Comparison of ENCODE assay signal across 1 cellular context in the genomic region with DNA sequence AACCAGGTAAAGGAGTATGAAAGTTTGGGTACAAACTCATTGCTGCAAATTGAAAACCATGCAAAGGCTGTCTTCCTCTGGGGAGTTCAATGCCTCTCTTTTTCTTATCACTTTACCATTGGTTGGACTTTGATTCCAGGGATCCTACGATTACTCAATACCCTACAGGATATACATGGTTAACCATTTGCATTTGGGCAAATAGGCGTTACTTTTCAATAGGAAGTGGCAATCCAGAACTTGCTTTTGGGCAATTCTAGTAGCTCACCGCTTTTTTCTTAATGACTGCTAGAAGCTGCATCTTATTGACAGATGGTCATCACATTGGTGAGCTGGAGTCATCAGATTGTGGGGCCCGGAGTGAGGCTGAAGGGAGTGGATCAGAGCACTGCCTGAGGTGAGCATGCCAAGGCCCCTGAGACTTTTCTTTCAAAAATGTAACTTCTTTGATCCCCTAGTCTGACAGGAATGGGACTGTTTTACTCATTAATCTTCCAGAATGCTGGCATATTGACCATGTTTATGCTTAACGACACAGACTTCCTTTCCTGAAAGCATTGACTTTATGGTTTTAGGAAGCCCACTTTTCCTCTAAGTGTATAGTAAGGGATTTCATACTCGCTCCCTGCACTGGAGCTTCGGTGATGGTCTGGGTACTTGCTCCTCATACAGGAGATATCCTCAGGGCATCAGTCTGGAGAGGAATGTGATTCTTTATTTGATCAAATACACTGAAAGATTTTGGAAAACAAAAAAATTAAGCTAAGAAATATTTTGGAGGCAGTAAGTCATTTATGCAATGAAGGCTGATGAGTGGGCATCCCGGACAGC.
A peak's percentile ranks its signal among the peaks of the same experiment; 100 is the strongest.
TF ChIP-seq lines count a peak whose summit lies in the region.

A gene (plus strand): TSS at position 270 of the 831 bp plus-strand sequence. CDS start 13,039 bp downstream, outside the sequence.

TF ChIP-seq in HepG2, 621 proteins besides CTCF, POLR2A, EP300 and RAD21 (continued from another document and continues in another):
- TF ChIP-seq, protein P1, sequence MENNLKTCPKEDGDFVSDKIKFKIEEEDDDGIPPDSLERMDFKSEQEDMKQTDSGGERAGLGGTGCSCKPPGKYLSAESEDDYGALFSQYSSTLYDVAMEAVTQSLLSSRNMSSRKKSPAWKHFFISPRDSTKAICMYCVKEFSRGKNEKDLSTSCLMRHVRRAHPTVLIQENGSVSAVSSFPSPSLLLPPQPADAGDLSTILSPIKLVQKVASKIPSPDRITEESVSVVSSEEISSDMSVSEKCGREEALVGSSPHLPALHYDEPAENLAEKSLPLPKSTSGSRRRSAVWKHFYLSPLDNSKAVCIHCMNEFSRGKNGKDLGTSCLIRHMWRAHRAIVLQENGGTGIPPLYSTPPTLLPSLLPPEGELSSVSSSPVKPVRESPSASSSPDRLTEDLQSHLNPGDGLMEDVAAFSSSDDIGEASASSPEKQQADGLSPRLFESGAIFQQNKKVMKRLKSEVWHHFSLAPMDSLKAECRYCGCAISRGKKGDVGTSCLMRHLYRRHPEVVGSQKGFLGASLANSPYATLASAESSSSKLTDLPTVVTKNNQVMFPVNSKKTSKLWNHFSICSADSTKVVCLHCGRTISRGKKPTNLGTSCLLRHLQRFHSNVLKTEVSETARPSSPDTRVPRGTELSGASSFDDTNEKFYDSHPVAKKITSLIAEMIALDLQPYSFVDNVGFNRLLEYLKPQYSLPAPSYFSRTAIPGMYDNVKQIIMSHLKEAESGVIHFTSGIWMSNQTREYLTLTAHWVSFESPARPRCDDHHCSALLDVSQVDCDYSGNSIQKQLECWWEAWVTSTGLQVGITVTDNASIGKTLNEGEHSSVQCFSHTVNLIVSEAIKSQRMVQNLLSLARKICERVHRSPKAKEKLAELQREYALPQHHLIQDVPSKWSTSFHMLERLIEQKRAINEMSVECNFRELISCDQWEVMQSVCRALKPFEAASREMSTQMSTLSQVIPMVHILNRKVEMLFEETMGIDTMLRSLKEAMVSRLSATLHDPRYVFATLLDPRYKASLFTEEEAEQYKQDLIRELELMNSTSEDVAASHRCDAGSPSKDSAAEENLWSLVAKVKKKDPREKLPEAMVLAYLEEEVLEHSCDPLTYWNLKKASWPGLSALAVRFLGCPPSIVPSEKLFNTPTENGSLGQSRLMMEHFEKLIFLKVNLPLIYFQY (CRISPR knock-in tag; IDR thresholded peaks at IDR 0.05; ENCODE audit: borderline replicate concordance): 0 out of 2 replicates have a peak, but pooled peaks have one; percentile 19
- TF ChIP-seq, protein P2, sequence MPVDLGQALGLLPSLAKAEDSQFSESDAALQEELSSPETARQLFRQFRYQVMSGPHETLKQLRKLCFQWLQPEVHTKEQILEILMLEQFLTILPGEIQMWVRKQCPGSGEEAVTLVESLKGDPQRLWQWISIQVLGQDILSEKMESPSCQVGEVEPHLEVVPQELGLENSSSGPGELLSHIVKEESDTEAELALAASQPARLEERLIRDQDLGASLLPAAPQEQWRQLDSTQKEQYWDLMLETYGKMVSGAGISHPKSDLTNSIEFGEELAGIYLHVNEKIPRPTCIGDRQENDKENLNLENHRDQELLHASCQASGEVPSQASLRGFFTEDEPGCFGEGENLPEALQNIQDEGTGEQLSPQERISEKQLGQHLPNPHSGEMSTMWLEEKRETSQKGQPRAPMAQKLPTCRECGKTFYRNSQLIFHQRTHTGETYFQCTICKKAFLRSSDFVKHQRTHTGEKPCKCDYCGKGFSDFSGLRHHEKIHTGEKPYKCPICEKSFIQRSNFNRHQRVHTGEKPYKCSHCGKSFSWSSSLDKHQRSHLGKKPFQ (CRISPR knock-in tag; IDR thresholded peaks at IDR 0.05; ENCODE audit: insufficient replicate concordance): no peak
- 0 out of 2 replicates have a peak, but pooled peaks have one; percentile 49 for TF ChIP-seq HMG20B (CRISPR knock-in tag; conservative IDR thresholded peaks at IDR 0.05)
- peak; percentile 90 for TF ChIP-seq MED1 (CRISPR knock-in tag; IDR thresholded peaks at IDR 0.05)
- TF ChIP-seq JDP2 (CRISPR knock-in tag; IDR thresholded peaks at IDR 0.05; ENCODE audit: borderline replicate concordance): no peak
- TF ChIP-seq SP2 (CRISPR knock-in tag; IDR thresholded peaks at IDR 0.05): no peak
- no peak for TF ChIP-seq ZSCAN29 (CRISPR knock-in tag; conservative IDR thresholded peaks at IDR 0.05)
- TF ChIP-seq RXRA (CRISPR knock-in tag; IDR thresholded peaks at IDR 0.05): no peak; the same call in 1 of the 2 replicates
- peak; percentile 87 for TF ChIP-seq RXRB (CRISPR knock-in tag; IDR thresholded peaks at IDR 0.05; ENCODE audit: borderline replicate concordance)
- 0 out of 2 replicates have a peak, but pooled peaks have one; percentile 54 for TF ChIP-seq ZMAT3 (CRISPR knock-in tag; conservative IDR thresholded peaks at IDR 0.05)
- peak; percentile 42; the same call in 1 of the 2 replicates for TF ChIP-seq ZNF263 (CRISPR knock-in tag; IDR thresholded peaks at IDR 0.05)
- TF ChIP-seq TGIF2 (CRISPR knock-in tag; IDR thresholded peaks at IDR 0.05): peak; percentile 61; the same call in 1 of the 2 replicates
- no peak for TF ChIP-seq ZNF768 (CRISPR knock-in tag; IDR thresholded peaks at IDR 0.05)
- no peak for TF ChIP-seq ZNF790 (CRISPR knock-in tag; IDR thresholded peaks at IDR 0.05; ENCODE audit: borderline replicate concordance)
- TF ChIP-seq PRMT3 (CRISPR knock-in tag; IDR thresholded peaks at IDR 0.05; ENCODE audit: borderline replicate concordance, low read depth): no peak
- TF ChIP-seq RARA (CRISPR knock-in tag; IDR thresholded peaks at IDR 0.05): peak; percentile 70
- no peak for TF ChIP-seq NR2C2 (CRISPR knock-in tag; IDR thresholded peaks at IDR 0.05; ENCODE audit: borderline replicate concordance)
- TF ChIP-seq ZNF337 (CRISPR knock-in tag; IDR thresholded peaks at IDR 0.05; ENCODE audit: borderline replicate concordance, low read depth): no peak
- TF ChIP-seq DPF2 (CRISPR knock-in tag; IDR thresholded peaks at IDR 0.05; ENCODE audit: borderline replicate concordance, low read depth): peak; percentile 62; the same call in 1 of the 2 replicates
- TF ChIP-seq, protein P3, sequence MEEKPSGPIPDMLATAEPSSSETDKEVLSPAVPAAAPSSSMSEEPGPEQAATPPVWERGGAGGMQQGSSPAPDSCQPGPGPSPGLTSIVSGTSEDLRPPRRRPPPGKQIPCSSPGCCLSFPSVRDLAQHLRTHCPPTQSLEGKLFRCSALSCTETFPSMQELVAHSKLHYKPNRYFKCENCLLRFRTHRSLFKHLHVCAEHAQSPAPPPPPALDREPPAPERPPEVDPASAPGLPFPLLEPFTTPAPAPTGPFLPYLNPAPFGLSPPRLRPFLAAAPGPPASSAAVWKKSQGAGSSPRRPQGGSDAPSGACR (CRISPR knock-in tag; IDR thresholded peaks at IDR 0.05): no peak; the same call in 1 of the 2 replicates
- TF ChIP-seq NAIF1 (CRISPR knock-in tag; IDR thresholded peaks at IDR 0.05; ENCODE audit: borderline replicate concordance): peak; percentile 62; the same call in 1 of the 2 replicates
- TF ChIP-seq ARID2 (CRISPR knock-in tag; IDR thresholded peaks at IDR 0.05; ENCODE audit: borderline replicate concordance): 0 out of 2 replicates have a peak, but pooled peaks have one; percentile 52
- TF ChIP-seq ZNF670 (CRISPR knock-in tag; IDR thresholded peaks at IDR 0.05; ENCODE audit: borderline replicate concordance): peak; percentile 77; the same call in 1 of the 2 replicates
- TF ChIP-seq POLR2AphosphoS2 (IDR thresholded peaks at IDR 0.05; ENCODE audit: low read depth, low read length): no peak
- no peak; the same call in none of the 2 replicates for TF ChIP-seq ZNF772 (CRISPR knock-in tag; IDR thresholded peaks at IDR 0.05)
- TF ChIP-seq TP53 (CRISPR knock-in tag; conservative IDR thresholded peaks at IDR 0.05): no peak; the same call in 1 of the 2 replicates
- 0 out of 2 replicates have a peak, but pooled peaks have one; percentile 58 for TF ChIP-seq HOXA5 (CRISPR knock-in tag; IDR thresholded peaks at IDR 0.05)
- no peak for TF ChIP-seq HIVEP1 (CRISPR knock-in tag; IDR thresholded peaks at IDR 0.05)
- 0 out of 2 replicates have a peak, but pooled peaks have one; percentile 24 for TF ChIP-seq TAF1 (CRISPR knock-in tag; IDR thresholded peaks at IDR 0.05)
- peak; percentile 66 for TF ChIP-seq ARNT2 (CRISPR knock-in tag; IDR thresholded peaks at IDR 0.05; ENCODE audit: low read depth)
- no peak for TF ChIP-seq GATA4 (IDR thresholded peaks at IDR 0.05; ENCODE audit: borderline replicate concordance, low read depth)
- TF ChIP-seq, protein P4, sequence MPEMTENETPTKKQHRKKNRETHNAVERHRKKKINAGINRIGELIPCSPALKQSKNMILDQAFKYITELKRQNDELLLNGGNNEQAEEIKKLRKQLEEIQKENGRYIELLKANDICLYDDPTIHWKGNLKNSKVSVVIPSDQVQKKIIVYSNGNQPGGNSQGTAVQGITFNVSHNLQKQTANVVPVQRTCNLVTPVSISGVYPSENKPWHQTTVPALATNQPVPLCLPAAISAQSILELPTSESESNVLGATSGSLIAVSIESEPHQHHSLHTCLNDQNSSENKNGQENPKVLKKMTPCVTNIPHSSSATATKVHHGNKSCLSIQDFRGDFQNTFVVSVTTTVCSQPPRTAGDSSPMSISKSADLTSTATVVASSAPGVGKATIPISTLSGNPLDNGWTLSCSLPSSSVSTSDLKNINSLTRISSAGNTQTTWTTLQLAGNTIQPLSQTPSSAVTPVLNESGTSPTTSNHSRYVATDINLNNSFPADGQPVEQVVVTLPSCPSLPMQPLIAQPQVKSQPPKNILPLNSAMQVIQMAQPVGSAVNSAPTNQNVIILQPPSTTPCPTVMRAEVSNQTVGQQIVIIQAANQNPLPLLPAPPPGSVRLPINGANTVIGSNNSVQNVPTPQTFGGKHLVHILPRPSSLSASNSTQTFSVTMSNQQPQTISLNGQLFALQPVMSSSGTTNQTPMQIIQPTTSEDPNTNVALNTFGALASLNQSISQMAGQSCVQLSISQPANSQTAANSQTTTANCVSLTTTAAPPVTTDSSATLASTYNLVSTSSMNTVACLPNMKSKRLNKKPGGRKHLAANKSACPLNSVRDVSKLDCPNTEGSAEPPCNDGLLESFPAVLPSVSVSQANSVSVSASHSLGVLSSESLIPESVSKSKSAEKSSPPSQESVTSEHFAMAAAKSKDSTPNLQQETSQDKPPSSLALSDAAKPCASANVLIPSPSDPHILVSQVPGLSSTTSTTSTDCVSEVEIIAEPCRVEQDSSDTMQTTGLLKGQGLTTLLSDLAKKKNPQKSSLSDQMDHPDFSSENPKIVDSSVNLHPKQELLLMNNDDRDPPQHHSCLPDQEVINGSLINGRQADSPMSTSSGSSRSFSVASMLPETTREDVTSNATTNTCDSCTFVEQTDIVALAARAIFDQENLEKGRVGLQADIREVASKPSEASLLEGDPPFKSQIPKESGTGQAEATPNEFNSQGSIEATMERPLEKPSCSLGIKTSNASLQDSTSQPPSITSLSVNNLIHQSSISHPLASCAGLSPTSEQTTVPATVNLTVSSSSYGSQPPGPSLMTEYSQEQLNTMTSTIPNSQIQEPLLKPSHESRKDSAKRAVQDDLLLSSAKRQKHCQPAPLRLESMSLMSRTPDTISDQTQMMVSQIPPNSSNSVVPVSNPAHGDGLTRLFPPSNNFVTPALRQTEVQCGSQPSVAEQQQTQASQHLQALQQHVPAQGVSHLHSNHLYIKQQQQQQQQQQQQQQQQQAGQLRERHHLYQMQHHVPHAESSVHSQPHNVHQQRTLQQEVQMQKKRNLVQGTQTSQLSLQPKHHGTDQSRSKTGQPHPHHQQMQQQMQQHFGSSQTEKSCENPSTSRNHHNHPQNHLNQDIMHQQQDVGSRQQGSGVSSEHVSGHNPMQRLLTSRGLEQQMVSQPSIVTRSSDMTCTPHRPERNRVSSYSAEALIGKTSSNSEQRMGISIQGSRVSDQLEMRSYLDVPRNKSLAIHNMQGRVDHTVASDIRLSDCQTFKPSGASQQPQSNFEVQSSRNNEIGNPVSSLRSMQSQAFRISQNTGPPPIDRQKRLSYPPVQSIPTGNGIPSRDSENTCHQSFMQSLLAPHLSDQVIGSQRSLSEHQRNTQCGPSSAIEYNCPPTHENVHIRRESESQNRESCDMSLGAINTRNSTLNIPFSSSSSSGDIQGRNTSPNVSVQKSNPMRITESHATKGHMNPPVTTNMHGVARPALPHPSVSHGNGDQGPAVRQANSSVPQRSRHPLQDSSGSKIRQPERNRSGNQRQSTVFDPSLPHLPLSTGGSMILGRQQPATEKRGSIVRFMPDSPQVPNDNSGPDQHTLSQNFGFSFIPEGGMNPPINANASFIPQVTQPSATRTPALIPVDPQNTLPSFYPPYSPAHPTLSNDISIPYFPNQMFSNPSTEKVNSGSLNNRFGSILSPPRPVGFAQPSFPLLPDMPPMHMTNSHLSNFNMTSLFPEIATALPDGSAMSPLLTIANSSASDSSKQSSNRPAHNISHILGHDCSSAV (CRISPR knock-in tag; IDR thresholded peaks at IDR 0.05; ENCODE audit: borderline replicate concordance): no peak
- TF ChIP-seq U2AF2 (IDR thresholded peaks at IDR 0.05; ENCODE audit: low read depth, low read length): no peak
- no peak for TF ChIP-seq ZNF672 (CRISPR knock-in tag; IDR thresholded peaks at IDR 0.05)
- TF ChIP-seq, protein P5, sequence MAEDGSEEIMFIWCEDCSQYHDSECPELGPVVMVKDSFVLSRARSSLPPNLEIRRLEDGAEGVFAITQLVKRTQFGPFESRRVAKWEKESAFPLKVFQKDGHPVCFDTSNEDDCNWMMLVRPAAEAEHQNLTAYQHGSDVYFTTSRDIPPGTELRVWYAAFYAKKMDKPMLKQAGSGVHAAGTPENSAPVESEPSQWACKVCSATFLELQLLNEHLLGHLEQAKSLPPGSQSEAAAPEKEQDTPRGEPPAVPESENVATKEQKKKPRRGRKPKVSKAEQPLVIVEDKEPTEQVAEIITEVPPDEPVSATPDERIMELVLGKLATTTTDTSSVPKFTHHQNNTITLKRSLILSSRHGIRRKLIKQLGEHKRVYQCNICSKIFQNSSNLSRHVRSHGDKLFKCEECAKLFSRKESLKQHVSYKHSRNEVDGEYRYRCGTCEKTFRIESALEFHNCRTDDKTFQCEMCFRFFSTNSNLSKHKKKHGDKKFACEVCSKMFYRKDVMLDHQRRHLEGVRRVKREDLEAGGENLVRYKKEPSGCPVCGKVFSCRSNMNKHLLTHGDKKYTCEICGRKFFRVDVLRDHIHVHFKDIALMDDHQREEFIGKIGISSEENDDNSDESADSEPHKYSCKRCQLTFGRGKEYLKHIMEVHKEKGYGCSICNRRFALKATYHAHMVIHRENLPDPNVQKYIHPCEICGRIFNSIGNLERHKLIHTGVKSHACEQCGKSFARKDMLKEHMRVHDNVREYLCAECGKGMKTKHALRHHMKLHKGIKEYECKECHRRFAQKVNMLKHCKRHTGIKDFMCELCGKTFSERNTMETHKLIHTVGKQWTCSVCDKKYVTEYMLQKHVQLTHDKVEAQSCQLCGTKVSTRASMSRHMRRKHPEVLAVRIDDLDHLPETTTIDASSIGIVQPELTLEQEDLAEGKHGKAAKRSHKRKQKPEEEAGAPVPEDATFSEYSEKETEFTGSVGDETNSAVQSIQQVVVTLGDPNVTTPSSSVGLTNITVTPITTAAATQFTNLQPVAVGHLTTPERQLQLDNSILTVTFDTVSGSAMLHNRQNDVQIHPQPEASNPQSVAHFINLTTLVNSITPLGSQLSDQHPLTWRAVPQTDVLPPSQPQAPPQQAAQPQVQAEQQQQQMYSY (CRISPR knock-in tag; IDR thresholded peaks at IDR 0.05): peak; percentile 27; the same call in 1 of the 2 replicates
- TF ChIP-seq CENPX (CRISPR knock-in tag; IDR thresholded peaks at IDR 0.05): no peak
- peak; percentile 95 for TF ChIP-seq CEBPB (IDR thresholded peaks at IDR 0.05; ENCODE audit: borderline replicate concordance, low read depth, low read length)
- TF ChIP-seq, protein P6, sequence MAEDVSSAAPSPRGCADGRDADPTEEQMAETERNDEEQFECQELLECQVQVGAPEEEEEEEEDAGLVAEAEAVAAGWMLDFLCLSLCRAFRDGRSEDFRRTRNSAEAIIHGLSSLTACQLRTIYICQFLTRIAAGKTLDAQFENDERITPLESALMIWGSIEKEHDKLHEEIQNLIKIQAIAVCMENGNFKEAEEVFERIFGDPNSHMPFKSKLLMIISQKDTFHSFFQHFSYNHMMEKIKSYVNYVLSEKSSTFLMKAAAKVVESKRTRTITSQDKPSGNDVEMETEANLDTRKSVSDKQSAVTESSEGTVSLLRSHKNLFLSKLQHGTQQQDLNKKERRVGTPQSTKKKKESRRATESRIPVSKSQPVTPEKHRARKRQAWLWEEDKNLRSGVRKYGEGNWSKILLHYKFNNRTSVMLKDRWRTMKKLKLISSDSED (CRISPR knock-in tag; IDR thresholded peaks at IDR 0.05): no peak
